In the genomic region with DNA sequence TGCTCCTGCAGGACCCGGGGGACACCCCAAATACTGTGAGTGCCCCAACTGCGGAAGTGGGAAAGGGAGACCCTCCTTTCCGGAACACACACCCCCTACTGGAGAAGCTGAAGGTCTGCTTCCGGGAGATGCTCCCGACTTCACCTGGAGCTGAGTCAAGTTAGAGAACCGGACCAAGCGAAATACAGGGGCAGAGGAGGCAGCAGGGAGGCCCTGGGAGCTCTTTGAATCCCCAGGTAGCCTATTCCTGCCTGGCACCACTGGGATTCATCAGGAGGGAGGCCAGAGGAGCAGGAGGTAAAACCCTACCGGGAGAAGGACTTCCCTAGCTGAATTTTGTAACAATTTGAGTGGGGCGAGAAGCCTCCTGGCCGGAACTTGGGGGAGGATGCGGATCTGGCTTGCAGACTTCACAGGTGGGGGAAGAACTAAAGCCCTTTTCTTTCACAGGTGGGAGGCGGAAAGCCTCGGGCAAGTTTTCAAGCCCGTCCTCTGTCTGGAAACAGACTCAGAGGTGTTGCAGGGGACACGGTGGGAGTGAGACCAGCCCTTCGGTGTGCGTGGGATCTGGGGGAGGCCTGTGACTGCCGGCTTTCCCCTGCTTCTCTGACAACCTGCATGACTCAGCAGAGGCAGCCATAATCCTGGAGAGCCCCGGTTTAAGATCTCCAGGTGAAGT, we compare ENCODE assay signal across 9 cellular contexts. TPM values are rescaled to one million over a fixed set of nuclear protein-coding genes. Genes with fewer than 3 reads are reported as not detected.
A peak's percentile ranks its signal among the peaks of the same experiment; 100 is the strongest.
DNase-seq lines count a peak whose midpoint lies in the region; ATAC-seq, FAIRE-seq and TF ChIP-seq lines count a peak whose summit lies in the region.
"Had no signal": no experiment of that assay in that cellular context is flagged by ENCODE, and none has a peak within 500 bp of the region (broad histone marks: within the 10 kb centered on the region; RNA-seq: fewer than 3 reads in every experiment).

No MANE protein-coding gene starts in this region.

- H3K79me2 ChIP-seq in hepatocyte = peaks cover 23% of the 10 kb centered on the region
- H3K79me2 ChIP-seq in PC-9 (ENCODE audit: low read depth) = no peaks in the 10 kb centered on the region

- H3K27ac Mint-ChIP-seq in T-helper 2 cell treated with Interferon-gamma antibody and Interleukin-4, amounts not matched to agents 5 μg/mL and 100 μg/mL, for 36 hours = peak overlapping the region; percentile 24

- H3F3A ChIP-seq in PC-9 (ENCODE audit: insufficient read depth, low read depth) = no peaks in the 10 kb centered on the region

- H3K4me3 ChIP-seq in hepatocyte (peak overlapping the region; percentile 40), PC-9 (no peak overlapping the region)

- ATAC-seq in GM21367 (IDR thresholded peaks at IDR 0.05; ENCODE audit: unreplicated experiment) (no peak), HG02973 (IDR thresholded peaks at IDR 0.05; ENCODE audit: unreplicated experiment) (no peak)

- 29% methylated on average over 19 of the region's 19 CpGs for WGBS in hepatocyte (ENCODE audit: low lambda C conversion rate, missing lambda C conversion rate)

- no peaks in the 10 kb centered on the region for H3K9me3 Mint-ChIP-seq in T-helper 2 cell treated with Interferon-gamma antibody and Interleukin-4, amounts not matched to agents 5 μg/mL and 100 μg/mL, for 36 hours

- CTCF ChIA-PET in PC-9 (lab: Charles Lee) = interaction anchor here (0.7 kb wide), 1 partner anchor 391 kb away, joined by 3 read pairs; no protein-coding TSS in a partner anchor

- BruUV-seq in PC-9 (replicated peaks; lab: Mats Ljungman, UMichigan) = no TSS peak

- POLR2A ChIA-PET in PC-9 (lab: Charles Lee; ENCODE audit: unreplicated experiment) = no interaction called here

- H3K27me3 Mint-ChIP-seq in T-helper 2 cell treated with Interferon-gamma antibody and Interleukin-4, amounts not matched to agents 5 μg/mL and 100 μg/mL, for 36 hours (ENCODE audit: low read depth) = peaks cover 19% of the 10 kb centered on the region

- H3K9me2 ChIP-seq in hepatocyte (replicated peaks; ENCODE audit: insufficient read depth) (no peaks in the 10 kb centered on the region), PC-9 (ENCODE audit: insufficient read depth) (no peaks in the 10 kb centered on the region)

- peak overlapping the region; percentile 72 for H2AFZ ChIP-seq in hepatocyte
- H2AFZ ChIP-seq in PC-9 = no peak overlapping the region

- peaks cover 7% of the 10 kb centered on the region for H3K4me1 Mint-ChIP-seq in T-helper 2 cell treated with Interferon-gamma antibody and Interleukin-4, amounts not matched to agents 5 μg/mL and 100 μg/mL, for 36 hours (ENCODE audit: low read depth)

- H3K4me1 ChIP-seq in hepatocyte (ENCODE audit: insufficient read depth) (no peaks in the 10 kb centered on the region), PC-9 (replicated peaks; ENCODE audit: insufficient read depth) (0 out of 2 replicates have a peak, but pooled peaks cover 2% of the 10 kb centered on the region)

- H4K20me1 ChIP-seq in hepatocyte (ENCODE audit: insufficient read depth, poor library complexity, severe bottlenecking) = no peaks in the 10 kb centered on the region
- H4K20me1 ChIP-seq in PC-9 (ENCODE audit: insufficient read depth) = no peaks in the 10 kb centered on the region

- FAIRE-seq in GM19239 (lab: Jason Lieb, UNC) = peak; percentile 11

- DNase-seq in GM19239 (ENCODE audit: insufficient read length, low spot score) (no peak), hepatocyte (ENCODE audit: low spot score) (peak; percentile 70), COLO829 (ENCODE audit: low spot score) (no peak), PC-9 (no peak)
- no peak for DNase-seq in T-helper 2 cell treated with Interferon-gamma antibody and Interleukin-4, amounts not matched to agents 5 μg/mL and 100 μg/mL, for 36 hours (ENCODE audit: low spot score)
- peak; percentile 39 for DNase-seq in stimulated activated CD4-positive, alpha-beta T cell treated with anti-CD3 and anti-CD28 coated beads, Interleukin-4, amount 100 ng/mL, for 1 hour

- no peaks in the 10 kb centered on the region for H3K36me3 Mint-ChIP-seq in T-helper 2 cell treated with Interferon-gamma antibody and Interleukin-4, amounts not matched to agents 5 μg/mL and 100 μg/mL, for 36 hours (ENCODE audit: low read depth)

- H3K9me3 ChIP-seq in hepatocyte (ENCODE audit: low read depth) (no peaks in the 10 kb centered on the region), PC-9 (ENCODE audit: insufficient read depth, low read depth) (peaks cover 3% of the 10 kb centered on the region; the same call in 1 of the 2 replicates)

- intact Hi-C loops in PC-9 (cut with micrococcal nuclease; ENCODE audit: unreplicated experiment) = no loop called here

- peak overlapping the region; percentile 76 for H3K4me3 Mint-ChIP-seq in T-helper 2 cell treated with Interferon-gamma antibody and Interleukin-4, amounts not matched to agents 5 μg/mL and 100 μg/mL, for 36 hours

- H3K27ac ChIP-seq in hepatocyte (peak overlapping the region; percentile 85), PC-9 (no peak overlapping the region)

- TF ChIP-seq CTCF in hepatocyte (IDR thresholded peaks at IDR 0.05; ENCODE audit: poor library complexity) (peak; percentile 46), PC-9 (conservative IDR thresholded peaks at IDR 0.05) (no peak; the same call in 1 of the 2 replicates)

- H3K27me3 ChIP-seq in hepatocyte (no peaks in the 10 kb centered on the region), PC-9 (ENCODE audit: insufficient read depth, low read depth) (no peaks in the 10 kb centered on the region)

- H3K4me2 ChIP-seq in hepatocyte (peak overlapping the region; percentile 77), PC-9 (no peak overlapping the region)

- H3K36me3 ChIP-seq in hepatocyte (replicated peaks; ENCODE audit: insufficient read depth, low read depth) (no peaks in the 10 kb centered on the region), PC-9 (ENCODE audit: low read depth) (no peaks in the 10 kb centered on the region)

RNA-seq across cellular contexts. Expression of gene TEKT1, which starts 22.4 kb away (rescaled TPM):
- total RNA-seq in hepatocyte (0.07 TPM in 1 of 2 replicates, not detected in the other), PC-9 (2021) (0.50 and 0.61 TPM in 2 replicates)
- polyA plus RNA-seq in hepatocyte = not detected in 2 replicates
- total RNA-seq: T-helper 1 cell treated with Interleukin-12 subunit alpha and Interleukin-12 subunit beta and Interleukin-4 antibody, amounts not matched to agents 30 ng/mL and 1 ng/mL, for 36 hours had no signal

Comparison
In these comparisons a context has a peak if more than half of its experiments do, and no peak if none do; other contexts are left out.
1. DNase-seq: peak in hepatocyte (single experiment) and stimulated activated CD4-positive, alpha-beta T cell treated with anti-CD3 and anti-CD28 coated beads, Interleukin-4, amount 100 ng/mL, for 1 hour (single experiment); none in GM19239 (single experiment), T-helper 2 cell treated with Interferon-gamma antibody and Interleukin-4, amounts not matched to agents 5 μg/mL and 100 μg/mL, for 36 hours (single experiment), COLO829 (single experiment) and PC-9 (0 of 2).